ENCODE assay signal across 22 cellular contexts in genomic region chr5:54571462-54571861, GRCh38. TPM values are rescaled to one million over a fixed set of nuclear protein-coding genes. Genes with fewer than 3 reads are reported as not detected.
DNase-seq lines count a peak whose midpoint lies in the region; ATAC-seq and TF ChIP-seq lines count a peak whose summit lies in the region.
"Had no signal": no experiment of that assay in that cellular context is flagged by ENCODE, and none has a peak within 500 bp of the region (broad histone marks: within the 10 kb centered on the region; RNA-seq: fewer than 3 reads in every experiment).

No MANE protein-coding gene starts in this region.

- H3K9me3 Mint-ChIP-seq in endodermal cell, result peaks cover 3% of the 10 kb centered on the region
- H3K9me3 Mint-ChIP-seq in CD8-positive, alpha-beta T cell, result no peaks in the 10 kb centered on the region
- H3K9me3 Mint-ChIP-seq: CD4-positive, alpha-beta memory T cell; IgD-negative memory B cell had no signal

- no peak overlapping the region for H2BK5ac ChIP-seq in mesenchymal stem cell (ENCODE audit: low read depth, low read length, poor library complexity, severe bottlenecking)

- no peak overlapping the region for H3K27ac Mint-ChIP-seq in endodermal cell
- no peak overlapping the region for H3K27ac Mint-ChIP-seq in CD8-positive, alpha-beta T cell
- H3K27ac Mint-ChIP-seq: CD4-positive, alpha-beta memory T cell; IgD-negative memory B cell had no signal

- no peak overlapping the region for H3K14ac ChIP-seq in mesenchymal stem cell (ENCODE audit: low read length in 2 of 2)

- H3K27ac ChIP-seq in endodermal cell (ENCODE audit: low read depth, low read length) (no peak overlapping the region), mesenchymal stem cell (ENCODE audit: low read length, poor library complexity, severe bottlenecking) (no peak overlapping the region)
- H3K27ac ChIP-seq in CD8-positive, alpha-beta T cell (ENCODE audit: low read depth, low read length), result no peak overlapping the region
- H3K27ac ChIP-seq: GM23248, RWPE1 had no signal

- H4K91ac ChIP-seq in mesenchymal stem cell (ENCODE audit: low read length), result no peak overlapping the region

- no peak overlapping the region for H2BK120ac ChIP-seq in mesenchymal stem cell (ENCODE audit: low read depth, low read length)

- CTCF ChIA-PET in CD8-positive, alpha-beta T cell (lab: Charles Lee), result no interaction called here

- H3K4me2 ChIP-seq in mesenchymal stem cell (ENCODE audit: low read length, poor library complexity, severe bottlenecking), result no peak overlapping the region

- H4K8ac ChIP-seq in mesenchymal stem cell (ENCODE audit: low read length), result no peak overlapping the region

- no peak overlapping the region for H2BK12ac ChIP-seq in mesenchymal stem cell (ENCODE audit: low read length in 2 of 2)

- no peak overlapping the region for H3K18ac ChIP-seq in mesenchymal stem cell (ENCODE audit: low read depth in 1 of 2, low read length in 2 of 2)

- no peak for ATAC-seq in CD8-positive, alpha-beta T cell
- ATAC-seq: GM12878, Panc1 had no signal

- no peaks in the 10 kb centered on the region for H3K36me3 Mint-ChIP-seq in endodermal cell (ENCODE audit: low read depth)
- no peaks in the 10 kb centered on the region for H3K36me3 Mint-ChIP-seq in CD8-positive, alpha-beta T cell
- H3K36me3 Mint-ChIP-seq: CD4-positive, alpha-beta memory T cell had no signal

- no peak overlapping the region for H2AK5ac ChIP-seq in mesenchymal stem cell (ENCODE audit: low read length, severe bottlenecking)

- TF ChIP-seq RAD21 in Ishikawa (IDR thresholded peaks at IDR 0.05; ENCODE audit: low read depth), result no peak

- no peaks in the 10 kb centered on the region for H3K4me1 ChIP-seq in endodermal cell (ENCODE audit: control insufficient read depth, insufficient read depth, low read length)
- H3K4me1 ChIP-seq in mesenchymal stem cell (ENCODE audit: control insufficient read depth, insufficient read depth, low read depth, low read length), result no peaks in the 10 kb centered on the region
- no peaks in the 10 kb centered on the region for H3K4me1 ChIP-seq in CD8-positive, alpha-beta T cell (ENCODE audit: insufficient read depth, low read length)
- H3K4me1 ChIP-seq: Caco-2 had no signal

- WGBS in endodermal cell (ENCODE audit: insufficient coverage in 1 of 2, insufficient read length in 1 of 2), 2 experiments, result 72 to 79% methylated on average over 3 to 5 of the region's 5 CpGs
- 91% methylated on average over 4 of the region's 5 CpGs for WGBS in mesenchymal stem cell

- H2BK15ac ChIP-seq in mesenchymal stem cell (ENCODE audit: low read depth, poor library complexity, severe bottlenecking), result no peak overlapping the region

- H3K27me3 Mint-ChIP-seq in endodermal cell (ENCODE audit: insufficient read depth), result no peaks in the 10 kb centered on the region
- no peaks in the 10 kb centered on the region for H3K27me3 Mint-ChIP-seq in CD8-positive, alpha-beta T cell (ENCODE audit: low read depth)
- H3K27me3 Mint-ChIP-seq: CD4-positive, alpha-beta memory T cell; IgD-negative memory B cell had no signal

- H3K27me3 ChIP-seq in endodermal cell (ENCODE audit: control insufficient read depth, insufficient read depth, low read length, poor library complexity, severe bottlenecking), result no peaks in the 10 kb centered on the region
- no peaks in the 10 kb centered on the region for H3K27me3 ChIP-seq in mesenchymal stem cell (ENCODE audit: control insufficient read depth in 1 of 2, insufficient read depth in 1 of 2, low read length in 2 of 2)
- no peaks in the 10 kb centered on the region for H3K27me3 ChIP-seq in CD8-positive, alpha-beta T cell (ENCODE audit: insufficient read depth, low read length)

- H3K9ac ChIP-seq in endodermal cell (ENCODE audit: extremely low read depth, low read length, poor library complexity, severe bottlenecking) (no peak overlapping the region), mesenchymal stem cell (ENCODE audit: low read length) (peak overlapping the region; percentile 40)
- H3K9ac ChIP-seq: GM23248 had no signal

- H3K79me1 ChIP-seq in mesenchymal stem cell (replicated peaks; ENCODE audit: low read length, poor library complexity, severe bottlenecking), result no peaks in the 10 kb centered on the region

- POLR2A ChIA-PET in CD8-positive, alpha-beta T cell (lab: Charles Lee), result no interaction called here

- H3K4me1 Mint-ChIP-seq in endodermal cell, result no peaks in the 10 kb centered on the region
- H3K4me1 Mint-ChIP-seq in CD8-positive, alpha-beta T cell (ENCODE audit: low read depth), result peaks cover 14% of the 10 kb centered on the region
- H3K4me1 Mint-ChIP-seq: IgD-negative memory B cell had no signal

- intact Hi-C loops in CD8-positive, alpha-beta T cell (cut with DNase I, micrococcal nuclease), result no loop called here

- TF ChIP-seq EP300 in Ishikawa (IDR thresholded peaks at IDR 0.05; ENCODE audit: borderline replicate concordance), result peak; percentile 54; the same call in 1 of the 2 replicates

- H3K4ac ChIP-seq in mesenchymal stem cell (ENCODE audit: low read depth in 1 of 2, low read length in 2 of 2), result no peak overlapping the region

- H3K4me3 Mint-ChIP-seq in endodermal cell, result no peak overlapping the region
- H3K4me3 Mint-ChIP-seq in CD8-positive, alpha-beta T cell, result no peak overlapping the region
- H3K4me3 Mint-ChIP-seq: CD4-positive, alpha-beta memory T cell; IgD-negative memory B cell had no signal

- no peak for TF ChIP-seq CTCF in endodermal cell (conservative IDR thresholded peaks at IDR 0.05)
- no peak for TF ChIP-seq CTCF in CD8-positive, alpha-beta T cell (IDR thresholded peaks at IDR 0.05)

- no peak overlapping the region for H2AFZ ChIP-seq in mesenchymal stem cell (ENCODE audit: low read depth, low read length)
- H2AFZ ChIP-seq: GM23248 had no signal

- no peak overlapping the region for H3K23ac ChIP-seq in mesenchymal stem cell (ENCODE audit: low read length in 2 of 2)

- TF ChIP-seq POLR2A in erythroblast (IDR thresholded peaks at IDR 0.05; ENCODE audit: low read length), result no peak

- no peaks in the 10 kb centered on the region for H3K36me3 ChIP-seq in endodermal cell (ENCODE audit: control insufficient read depth, insufficient read depth, low read length)
- no peaks in the 10 kb centered on the region for H3K36me3 ChIP-seq in mesenchymal stem cell (ENCODE audit: control insufficient read depth in 1 of 2, insufficient read depth in 2 of 2, low read depth in 1 of 2, low read length in 2 of 2)
- H3K36me3 ChIP-seq in CD8-positive, alpha-beta T cell (ENCODE audit: insufficient read depth, low read length), result no peaks in the 10 kb centered on the region

- H3K9me3 ChIP-seq in endodermal cell (ENCODE audit: control insufficient read depth, low read length) (no peaks in the 10 kb centered on the region), mesenchymal stem cell (ENCODE audit: control insufficient read depth, low read length) (no peaks in the 10 kb centered on the region)
- H3K9me3 ChIP-seq in CD8-positive, alpha-beta T cell (ENCODE audit: low read length), result no peaks in the 10 kb centered on the region
- H3K9me3 ChIP-seq: Caco-2 had no signal

- no peak overlapping the region for H3K4me3 ChIP-seq in endodermal cell (ENCODE audit: low read length)
- H3K4me3 ChIP-seq in mesenchymal stem cell (ENCODE audit: insufficient read depth in 1 of 2, low read depth in 1 of 2, low read length in 2 of 2), result no peak overlapping the region
- H3K4me3 ChIP-seq in CD8-positive, alpha-beta T cell (ENCODE audit: low read depth, low read length), result no peak overlapping the region
- H3K4me3 ChIP-seq: GM12878, GM23248 had no signal

- DNase-seq in endodermal cell, result peak; percentile 62
- no peak for DNase-seq in mesenchymal stem cell
- DNase-seq in CD8-positive, alpha-beta T cell, result no peak
- no peak for DNase-seq in NCI-H2029 (lab: John Stamatoyannopoulos, UW)
- DNase-seq in NK-92 treated with Interleukin-12 subunit alpha and Interleukin-12 subunit beta, amount 100 ng/mL, for 24 hours (lab: John Stamatoyannopoulos, UW), result no peak
- no peak for DNase-seq in erythroblast (lab: John Stamatoyannopoulos, UW)
- DNase-seq: CD4-positive, alpha-beta memory T cell; GDM1; NCI-H1048; NCI-H1417; NCI-H1694; NCI-H2081; NCI-H2227 treated with DMSO at 0.1 percent for 48 hours; NCI-H526 treated with DMSO at 0.1 percent for 48 hours; SHP77 had no signal

TF ChIP-seq in Ishikawa, 13 proteins besides CTCF, POLR2A, EP300 and RAD21:
- TF ChIP-seq TEAD4 (IDR thresholded peaks at IDR 0.05), result peak; percentile 83
- 0 out of 2 replicates have a peak, but pooled peaks have one; percentile 6 for TF ChIP-seq MAX (IDR thresholded peaks at IDR 0.05)
- no peak for TF ChIP-seq EGR1 (IDR thresholded peaks at IDR 0.05)

RNA-seq across cellular contexts. Expression of gene SNX18, which starts 53.9 kb away (rescaled TPM):
- total RNA-seq in endodermal cell, result 10 to 100 TPM; 19.7 to 20.5 TPM
- polyA plus RNA-seq in endodermal cell (2013, experiment 1 of 2), result 13.9 TPM
- 14.0 TPM for polyA plus RNA-seq in endodermal cell (2013, experiment 2 of 2)
- polyA plus RNA-seq in mesenchymal stem cell (2013, experiment 1 of 2), result 21.6 TPM
- 22.4 TPM for polyA plus RNA-seq in mesenchymal stem cell (2013, experiment 2 of 2)
- 10 to 100 TPM; 12.7 to 12.9 TPM for total RNA-seq in CD8-positive, alpha-beta T cell
